Comparison of ENCODE assay signal across 23 cellular contexts in genomic region chr22:47278655-47279054, GRCh38.
"Had no signal": no experiment of that assay in that cellular context is flagged by ENCODE, and none has a peak within 500 bp of the region (broad histone marks: within the 10 kb centered on the region; RNA-seq: fewer than 3 reads in every experiment).

No MANE protein-coding gene starts in this region.

- H3K9me3 ChIP-seq: gastrocnemius medialis, neutrophil, transverse colon, vagina had no signal

- H3K4me3 Mint-ChIP-seq: memory B cell; natural killer cell; stimulated activated naive B cell treated with anti-CD40 and anti-IgM and Interleukin-4, amounts not matched to agents 10 μg/mL and 1 μg/mL and 100 μg/mL, for 72 hours; stimulated activated naive CD8-positive, alpha-beta T cell treated with anti-CD3 and anti-CD28 coated beads, Interleukin-15, Interleukin-2, amounts not matched to agents 100 ng/mL and 50 ng/mL, for 24 hours had no signal

- H3K9me3 Mint-ChIP-seq: memory B cell; natural killer cell; stimulated activated naive B cell treated with anti-CD40 and anti-IgM and Interleukin-4, amounts not matched to agents 10 μg/mL and 1 μg/mL and 100 μg/mL, for 72 hours; stimulated activated naive CD8-positive, alpha-beta T cell treated with anti-CD3 and anti-CD28 coated beads, Interleukin-15, Interleukin-2, amounts not matched to agents 100 ng/mL and 50 ng/mL, for 24 hours had no signal

- H3K4me1 ChIP-seq: gastrocnemius medialis, parathyroid adenoma, transverse colon, vagina had no signal

- H3K79me2 ChIP-seq: hepatocyte, parathyroid adenoma had no signal

- H3K27me3 ChIP-seq: hepatocyte, neutrophil, transverse colon, vagina had no signal

- H3K27ac ChIP-seq: dorsolateral prefrontal cortex, epithelial cell of prostate, gastrocnemius medialis, hepatocyte, neutrophil, parathyroid adenoma, transverse colon, vagina had no signal

- H3K4me3 ChIP-seq: dorsolateral prefrontal cortex, gastrocnemius medialis, hepatocyte, lung, transverse colon, vagina had no signal

- H2AFZ ChIP-seq: hepatocyte, parathyroid adenoma had no signal

- H3K4me1 Mint-ChIP-seq: memory B cell; natural killer cell; stimulated activated naive B cell treated with anti-CD40 and anti-IgM and Interleukin-4, amounts not matched to agents 10 μg/mL and 1 μg/mL and 100 μg/mL, for 72 hours had no signal

- H3K9ac ChIP-seq: parathyroid adenoma had no signal

- DNase-seq: dorsolateral prefrontal cortex; effector CD4-positive, alpha-beta T cell; foreskin fibroblast; gastrocnemius medialis; head of caudate nucleus; kidney glomerular epithelial cell; left colon; natural killer cell; small intestine; stimulated activated CD4-positive, alpha-beta T cell treated with anti-CD3 and anti-CD28 coated beads, Interleukin-15, amount 100 ng/mL, for 24 hours; stimulated activated CD4-positive, alpha-beta T cell treated with anti-CD3 and anti-CD28 coated beads, Interleukin-2, amount 100 ng/mL, for 48 hours; stimulated activated naive B cell treated with anti-CD40 and anti-IgM and Interleukin-4, amounts not matched to agents 10 μg/mL and 1 μg/mL and 100 μg/mL, for 72 hours; transverse colon had no signal

- H3K27ac Mint-ChIP-seq: memory B cell; natural killer cell; progenitor cell of endocrine pancreas; stimulated activated naive B cell treated with anti-CD40 and anti-IgM and Interleukin-4, amounts not matched to agents 10 μg/mL and 1 μg/mL and 100 μg/mL, for 72 hours; stimulated activated naive CD8-positive, alpha-beta T cell treated with anti-CD3 and anti-CD28 coated beads, Interleukin-15, Interleukin-2, amounts not matched to agents 100 ng/mL and 50 ng/mL, for 24 hours had no signal

- H3K27me3 Mint-ChIP-seq: memory B cell, progenitor cell of endocrine pancreas had no signal

- H3K36me3 Mint-ChIP-seq: memory B cell; natural killer cell; stimulated activated naive B cell treated with anti-CD40 and anti-IgM and Interleukin-4, amounts not matched to agents 10 μg/mL and 1 μg/mL and 100 μg/mL, for 72 hours had no signal

- H3K4me2 ChIP-seq: hepatocyte had no signal

- H3K36me3 ChIP-seq: gastrocnemius medialis, neutrophil, transverse colon, vagina had no signal

- ATAC-seq: esophagus mucosa; gastrocnemius medialis; left colon; natural killer cell; stimulated activated naive B cell treated with anti-CD40 and anti-IgM and Interleukin-4, amounts not matched to agents 10 μg/mL and 1 μg/mL and 100 μg/mL, for 72 hours had no signal
